Comparison of ENCODE assay signal across 1 cellular context in the genomic region with DNA sequence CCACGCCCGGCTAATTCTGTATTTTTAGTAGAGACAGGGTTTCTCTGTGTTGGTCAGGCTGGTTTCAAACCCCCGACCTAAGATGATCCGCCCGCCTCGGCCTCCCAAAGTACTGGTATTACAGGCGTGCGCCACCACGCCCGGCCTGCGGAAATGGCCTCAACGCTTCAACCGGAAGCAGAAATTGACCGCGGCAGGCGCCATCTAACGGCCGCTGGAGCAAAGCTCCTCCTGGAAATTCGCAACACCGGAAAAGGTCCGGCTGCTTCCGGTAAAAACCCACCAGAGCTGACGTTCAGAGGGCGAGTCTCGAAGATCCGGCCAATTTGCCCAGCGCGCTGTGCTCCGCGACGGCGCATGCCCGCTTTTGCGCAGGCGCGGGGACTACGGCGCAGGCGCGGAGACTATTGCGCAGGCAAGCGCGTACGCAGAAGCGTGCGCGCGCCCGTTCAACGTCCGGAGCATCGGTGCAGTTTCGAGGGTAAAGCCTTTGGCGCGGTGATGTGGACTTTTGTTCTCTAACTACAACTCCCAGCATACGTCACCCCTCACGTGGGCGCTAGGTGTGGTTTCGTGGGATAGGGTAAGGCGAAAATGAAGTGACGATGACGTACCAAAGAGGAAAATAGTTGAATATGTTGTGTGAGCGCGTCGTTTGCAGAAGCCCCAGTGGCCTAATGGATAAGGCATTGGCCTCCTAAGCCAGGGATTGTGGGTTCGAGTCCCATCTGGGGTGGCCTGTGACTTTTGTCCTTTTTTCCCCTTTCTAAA.
A peak's percentile ranks its signal among the peaks of the same experiment; 100 is the strongest.
TF ChIP-seq lines count a peak whose summit lies in the region.

No MANE protein-coding gene starts in this region.

TF ChIP-seq in SK-N-SH, 30 proteins besides CTCF, POLR2A, EP300 and RAD21 (continued from another document):
- peak; percentile 30; the same call in 1 of the 2 replicates for TF ChIP-seq TCF12 (IDR thresholded peaks at IDR 0.05)
- no peak for TF ChIP-seq NFIC (IDR thresholded peaks at IDR 0.05; ENCODE audit: borderline replicate concordance)
- TF ChIP-seq POLR2AphosphoS5 (IDR thresholded peaks at IDR 0.05; ENCODE audit: low read depth, low read length), result peak; percentile 85; the same call in 1 of the 2 replicates
- TF ChIP-seq NRF1 (IDR thresholded peaks at IDR 0.05; ENCODE audit: low read depth, low read length), result peak; percentile 100
- peak; percentile 98 for TF ChIP-seq USF1 (IDR thresholded peaks at IDR 0.05; ENCODE audit: borderline replicate concordance, low read depth)
- peak; percentile 75 for TF ChIP-seq TAF1 (IDR thresholded peaks at IDR 0.05; ENCODE audit: borderline replicate concordance, low read depth, low read length)
- TF ChIP-seq TEAD4 (IDR thresholded peaks at IDR 0.05; ENCODE audit: borderline replicate concordance, insufficient read depth), result peak; percentile 93
- TF ChIP-seq MEF2A (IDR thresholded peaks at IDR 0.05; ENCODE audit: borderline replicate concordance, low read depth), result no peak
- peak; percentile 98 for TF ChIP-seq GABPA (IDR thresholded peaks at IDR 0.05; ENCODE audit: low read depth)
- TF ChIP-seq ZBTB33 (IDR thresholded peaks at IDR 0.05; ENCODE audit: borderline replicate concordance, low read depth), result peak; percentile 14; the same call in 1 of the 2 replicates
- peak; percentile 77 for TF ChIP-seq REST (IDR thresholded peaks at IDR 0.05; ENCODE audit: low read depth, low read length)
